Comparison of ENCODE assay signal across 24 cellular contexts in genomic region chr5:118675247-118675646, GRCh38.
"Had no signal": no experiment of that assay in that cellular context is flagged by ENCODE, and none has a peak within 500 bp of the region (broad histone marks: within the 10 kb centered on the region; RNA-seq: fewer than 3 reads in every experiment).

No MANE protein-coding gene starts in this region.

- DNase-seq: Kasumi-1; MV-4-11; NCI-H1048; NCI-H1105; NCI-H1417; NCI-H1436 treated with DMSO at 0.1 percent for 48 hours; NCI-H1694; NCI-H187 treated with DMSO at 0.1 percent for 48 hours; NCI-H2029 treated with DMSO at 0.1 percent for 48 hours; NCI-H2107; NCI-H2227 treated with DMSO at 0.1 percent for 48 hours; NCI-H524; NCI-H69; NCI-H774; NK-92 treated with Interleukin-12 subunit alpha and Interleukin-12 subunit beta, amount 100 ng/mL, for 24 hours; PC-9; Peyer's patch; SIG-M5 had no signal

- H3K9me3 ChIP-seq: Peyer's patch, SJSA1 had no signal

- H3K36me3 ChIP-seq: Peyer's patch, SJSA1 had no signal

- ATAC-seq: K562, Right ventricle myocardium inferior had no signal

- H3K4me3 ChIP-seq: K562, PC-9, Peyer's patch, SJSA1, SK-N-MC had no signal

- H3K4me1 ChIP-seq: Peyer's patch, SJSA1 had no signal

- H3K4me2 ChIP-seq: KMS-11, PC-9 had no signal

- H3K27me3 ChIP-seq: Peyer's patch, SJSA1 had no signal

- H3K27ac ChIP-seq: KMS-11, PC-9, Peyer's patch, SJSA1, SK-N-MC had no signal

- H3K4me1 Mint-ChIP-seq: IgD-negative memory B cell had no signal

- H2AFZ ChIP-seq: PC-9 had no signal

- FAIRE-seq: K562 had no signal

- H3K9ac ChIP-seq: KMS-11 had no signal

- H3K36me3 Mint-ChIP-seq: IgD-negative memory B cell had no signal
